ENCODE assay signal across 20 cellular contexts in genomic region chr11:70509476-70509875, GRCh38.
DNase-seq lines count a peak whose midpoint lies in the region; ATAC-seq and TF ChIP-seq lines count a peak whose summit lies in the region.
"Had no signal": no experiment of that assay in that cellular context is flagged by ENCODE, and none has a peak within 500 bp of the region (broad histone marks: within the 10 kb centered on the region; RNA-seq: fewer than 3 reads in every experiment).

No MANE protein-coding gene starts in this region.

- H3K4me1 ChIP-seq in right atrium auricular region (no peaks in the 10 kb centered on the region), neural progenitor cell (peaks cover 17% of the 10 kb centered on the region)
- H3K4me1 ChIP-seq: A549 had no signal

- intact Hi-C loops in left ventricle myocardium superior (cut with micrococcal nuclease), result no loop called here

- peaks cover 0 to 30% of the 10 kb centered on the region in 2 donors for H3K9me3 ChIP-seq in right atrium auricular region
- peaks cover 11% of the 10 kb centered on the region for H3K9me3 ChIP-seq in WERI-Rb-1 (ENCODE audit: severe bottlenecking)
- peaks cover 8% of the 10 kb centered on the region for H3K9me3 ChIP-seq in neural progenitor cell (ENCODE audit: low read depth)

- H3K4me3 ChIP-seq in right atrium auricular region (no peak overlapping the region), WERI-Rb-1 (ENCODE audit: low read depth, low read length) (no peak overlapping the region), neural progenitor cell (no peak overlapping the region)
- H3K4me3 ChIP-seq: A549, SK-N-MC had no signal

- peaks cover 26% of the 10 kb centered on the region for H3K4me1 Mint-ChIP-seq in neural progenitor cell
- H3K4me1 Mint-ChIP-seq: CD4-positive, CD25-positive, alpha-beta regulatory T cell had no signal

- no peak overlapping the region for H2AFZ ChIP-seq in neural progenitor cell (replicated peaks)

- H4K20me1 ChIP-seq in neural progenitor cell (ENCODE audit: low read depth), result peaks cover under 1% of the 10 kb centered on the region

- ATAC-seq in left ventricle myocardium superior, result no peak
- no peak for ATAC-seq in GM19328 (IDR thresholded peaks at IDR 0.05; ENCODE audit: unreplicated experiment)
- ATAC-seq in HG03432 (IDR thresholded peaks at IDR 0.05; ENCODE audit: unreplicated experiment), result no peak
- ATAC-seq: A549 had no signal

- H3K36me3 ChIP-seq in right atrium auricular region, result no peaks in the 10 kb centered on the region
- H3K36me3 ChIP-seq in WERI-Rb-1, result no peaks in the 10 kb centered on the region
- H3K36me3 ChIP-seq in neural progenitor cell, result no peaks in the 10 kb centered on the region

- no peaks in the 10 kb centered on the region for H3F3A ChIP-seq in neural progenitor cell (ENCODE audit: low read depth)

- DNase-seq in left ventricle myocardium superior, result peak; percentile 7
- DNase-seq in right atrium auricular region (ENCODE audit: low spot score), result no peak
- peak; percentile 35 for DNase-seq in WERI-Rb-1
- DNase-seq in neural progenitor cell (ENCODE audit: low spot score), result peak; percentile 70
- no peak for DNase-seq in dedifferentiated amniotic fluid mesenchymal stem cell (ENCODE audit: extremely low spot score)
- DNase-seq: CD4-positive, CD25-positive, alpha-beta regulatory T cell; EL; GF-D8; H7; IMR-90; NCI-H1092 treated with DMSO at 0.1 percent for 48 hours; NCI-H146; NCI-H2029; NCI-H524 treated with DMSO at 0.1 percent for 48 hours; SHP77 treated with DMSO at 0.1 percent for 48 hours had no signal

- H3K27me3 ChIP-seq in right atrium auricular region (no peaks in the 10 kb centered on the region), WERI-Rb-1 (ENCODE audit: insufficient read depth, low read depth, severe bottlenecking) (no peaks in the 10 kb centered on the region), neural progenitor cell (no peaks in the 10 kb centered on the region)

- H3K27ac Mint-ChIP-seq in neural progenitor cell, result peak overlapping the region; percentile 85
- H3K27ac Mint-ChIP-seq: CD4-positive, CD25-positive, alpha-beta regulatory T cell had no signal

- H3K9ac ChIP-seq in neural progenitor cell, result no peak overlapping the region
- H3K9ac ChIP-seq: KMS-11 had no signal

- no peak for TF ChIP-seq CTCF in right atrium auricular region (IDR thresholded peaks at IDR 0.05)
- no peak for TF ChIP-seq CTCF in WERI-Rb-1 (IDR thresholded peaks at IDR 0.05; ENCODE audit: low read depth, low read length)
- TF ChIP-seq CTCF in neural progenitor cell (IDR thresholded peaks at IDR 0.05), result no peak

- H3K4me2 ChIP-seq in neural progenitor cell, result peak overlapping the region; percentile 37
- H3K4me2 ChIP-seq: A549, KMS-11 had no signal

- H3K79me2 ChIP-seq in neural progenitor cell (ENCODE audit: low read depth), result no peaks in the 10 kb centered on the region

- no peaks in the 10 kb centered on the region for H3K27me3 Mint-ChIP-seq in neural progenitor cell (ENCODE audit: insufficient read depth, low read depth)

- no peak overlapping the region for H3K4me3 Mint-ChIP-seq in neural progenitor cell
- H3K4me3 Mint-ChIP-seq: CD4-positive, CD25-positive, alpha-beta regulatory T cell had no signal

- H3K36me3 Mint-ChIP-seq in neural progenitor cell, result no peaks in the 10 kb centered on the region
- H3K36me3 Mint-ChIP-seq: CD4-positive, CD25-positive, alpha-beta regulatory T cell had no signal

- peaks cover 24% of the 10 kb centered on the region for H3K9me3 Mint-ChIP-seq in neural progenitor cell

- no peak overlapping the region for H3K27ac ChIP-seq in right atrium auricular region
- H3K27ac ChIP-seq in WERI-Rb-1, result no peak overlapping the region
- H3K27ac ChIP-seq in neural progenitor cell, result no peak overlapping the region
- H3K27ac ChIP-seq: A549, KMS-11, SK-N-MC had no signal

Comparison
In these comparisons a context has a peak if more than half of its experiments do, and no peak if none do; other contexts are left out.
1. DNase-seq: peak in left ventricle myocardium superior (single experiment), WERI-Rb-1 (single experiment) and neural progenitor cell (single experiment); none in right atrium auricular region (single experiment) and dedifferentiated amniotic fluid mesenchymal stem cell (single experiment).